Comparison of ENCODE assay signal across 25 cellular contexts in genomic region chr13:74006666-74007065, GRCh38.
DNase-seq lines count a peak whose midpoint lies in the region; ATAC-seq and TF ChIP-seq lines count a peak whose summit lies in the region.
"Had no signal": no experiment of that assay in that cellular context is flagged by ENCODE, and none has a peak within 500 bp of the region (broad histone marks: within the 10 kb centered on the region; RNA-seq: fewer than 3 reads in every experiment).

No MANE protein-coding gene starts in this region.

- H3K27ac Mint-ChIP-seq in T-cell = peak overlapping the region; percentile 6 to 17
- H3K27ac Mint-ChIP-seq: HFFc6 had no signal

- no peaks in the 10 kb centered on the region for H3K4me1 ChIP-seq in mammary epithelial cell (ENCODE audit: insufficient read depth, low read length)
- H3K4me1 ChIP-seq in breast epithelium = no peaks in the 10 kb centered on the region
- H3K4me1 ChIP-seq: A549 had no signal

- H3K9ac ChIP-seq in mammary epithelial cell (ENCODE audit: insufficient read depth, low read length) = no peak overlapping the region

- POLR2A ChIA-PET in T-cell (lab: Charles Lee) = interaction anchor here in 1 of 2 donors (0.6 kb wide), 1 partner anchor 105 kb away, joined by 5 read pairs; no protein-coding TSS in a partner anchor

- peaks cover 61 to 74% (median 68%) of the 10 kb centered on the region in 3 donors for H3K4me1 Mint-ChIP-seq in T-cell

- in situ Hi-C loops in mammary epithelial cell (cut with MboI; ENCODE audit: low sequenced_read_pairs in 2 of 2) = no loop called here

- no peaks in the 10 kb centered on the region for H3K9me3 Mint-ChIP-seq in T-cell
- H3K9me3 Mint-ChIP-seq: HFFc6 had no signal

- DNase-seq in mammary epithelial cell = peak; percentile 50
- no peak for DNase-seq in breast epithelium (ENCODE audit: low spot score in 2 of 2)
- DNase-seq in T-cell = no peak
- peak; percentile 3 for DNase-seq in epithelial cell of prostate (ENCODE audit: low read depth, low spot score)
- DNase-seq in NCI-H1436 treated with DMSO at 0.1 percent for 48 hours (lab: John Stamatoyannopoulos, UW) = no peak
- DNase-seq in NOMO-1 treated with dmso at 0.1 percent for 144 hours (lab: John Stamatoyannopoulos, UW; ENCODE audit: unreplicated experiment) = no peak
- no peak for DNase-seq in COR-L47 (lab: John Stamatoyannopoulos, UW)
- DNase-seq: BE2C, Caco-2, DMS 273 treated with DMSO at 0.1 percent for 48 hours, DND-41, H7, HFFc6, MM.1S, NCI-H1048, NCI-H1417 treated with DMSO at 0.1 percent for 48 hours, NCI-H2029 treated with DMSO at 0.1 percent for 48 hours, NCI-H226, NCI-H510A treated with DMSO at 0.1 percent for 48 hours, NCI-H748 treated with DMSO at 0.1 percent for 48 hours had no signal

- peaks cover 9% of the 10 kb centered on the region for H3K79me2 ChIP-seq in mammary epithelial cell (ENCODE audit: insufficient read depth, low read length)

- CTCF ChIA-PET in mammary epithelial cell (lab: Charles Lee; ENCODE audit: low non-redundant PET) = no interaction called here
- CTCF ChIA-PET in T-cell (lab: Charles Lee) = no interaction called here

- no peak overlapping the region for H2AFZ ChIP-seq in mammary epithelial cell (ENCODE audit: low read depth, low read length)

- H3K27ac ChIP-seq in mammary epithelial cell (ENCODE audit: insufficient read depth, low read depth, low read length) (no peak overlapping the region), breast epithelium (no peak overlapping the region), epithelial cell of prostate (peak overlapping the region; percentile 13)
- H3K27ac ChIP-seq: A549, HL-60 had no signal

- intact Hi-C loops in mammary epithelial cell (cut with micrococcal nuclease) = no loop called here
- intact Hi-C loops in breast epithelium (cut with DNase I; ENCODE audit: low total_unique reads) = no loop called here

- no TSS peak for BruUV-seq in mammary epithelial cell (replicated peaks; lab: Mats Ljungman, UMichigan)

- no peaks in the 10 kb centered on the region for H3K9me3 ChIP-seq in mammary epithelial cell (replicated peaks; ENCODE audit: insufficient read depth, low read length)
- H3K9me3 ChIP-seq in breast epithelium = no peaks in the 10 kb centered on the region
- H3K9me3 ChIP-seq: A549, BE2C, Caco-2 had no signal

- H3K36me3 ChIP-seq in mammary epithelial cell (ENCODE audit: insufficient read depth, low read length) (no peaks in the 10 kb centered on the region), breast epithelium (no peaks in the 10 kb centered on the region)
- H3K36me3 ChIP-seq: BE2C had no signal

- TF ChIP-seq CTCF in mammary epithelial cell (conservative IDR thresholded peaks at IDR 0.05 in 1 of 2, IDR thresholded peaks at IDR 0.05 in 1 of 2; ENCODE audit: extremely low read depth in 1 of 2, insufficient read depth in 1 of 2, low read depth in 1 of 2, low read length in 2 of 2) (no peak), breast epithelium (IDR thresholded peaks at IDR 0.05) (no peak)

- no peak for TF ChIP-seq POLR2A in breast epithelium (IDR thresholded peaks at IDR 0.05)

- H3K4me3 ChIP-seq in mammary epithelial cell (replicated peaks in 1 of 3; ENCODE audit: insufficient read depth in 1 of 3, low read depth in 2 of 3, low read length in 3 of 3) (no peak overlapping the region), breast epithelium (no peak overlapping the region)
- H3K4me3 ChIP-seq: A549, GM12878, K562 had no signal

- H3K27me3 ChIP-seq in mammary epithelial cell (ENCODE audit: insufficient read depth, low read length) = no peaks in the 10 kb centered on the region
- no peaks in the 10 kb centered on the region for H3K27me3 ChIP-seq in breast epithelium
- H3K27me3 ChIP-seq: BE2C had no signal

- H3K36me3 Mint-ChIP-seq in T-cell = peaks cover 24% of the 10 kb centered on the region

- peak overlapping the region; percentile 5 for H3K4me2 ChIP-seq in mammary epithelial cell (ENCODE audit: insufficient read depth, low read depth, low read length)
- H3K4me2 ChIP-seq: A549 had no signal

- H3K27me3 Mint-ChIP-seq in T-cell = no peaks in the 10 kb centered on the region

- ATAC-seq in T-cell (replicated peaks in 1 of 4) = no peak
- ATAC-seq: A549, GM12878, HepG2, K562 had no signal

- no peaks in the 10 kb centered on the region for H4K20me1 ChIP-seq in mammary epithelial cell (ENCODE audit: insufficient read depth, low read length)

- no peak overlapping the region for H3K4me3 Mint-ChIP-seq in T-cell
- H3K4me3 Mint-ChIP-seq: HFFc6 had no signal

- WGBS in mammary epithelial cell (ENCODE audit: low coverage, missing lambda C conversion rate) = 46% methylated on average over 3 of the region's 3 CpGs

- dilution Hi-C loops in mammary epithelial cell (cut with HindIII; ENCODE audit: low sequenced_read_pairs) = no loop called here

Comparison
In these comparisons a context has a peak if more than half of its experiments do, and no peak if none do; other contexts are left out.
1. DNase-seq: peak in mammary epithelial cell (single experiment) and epithelial cell of prostate (single experiment); none in breast epithelium (0 of 2), T-cell (0 of 34), NCI-H1436 treated with DMSO at 0.1 percent for 48 hours (single experiment), NOMO-1 treated with dmso at 0.1 percent for 144 hours (single experiment) and COR-L47 (single experiment).